In the genomic region with DNA sequence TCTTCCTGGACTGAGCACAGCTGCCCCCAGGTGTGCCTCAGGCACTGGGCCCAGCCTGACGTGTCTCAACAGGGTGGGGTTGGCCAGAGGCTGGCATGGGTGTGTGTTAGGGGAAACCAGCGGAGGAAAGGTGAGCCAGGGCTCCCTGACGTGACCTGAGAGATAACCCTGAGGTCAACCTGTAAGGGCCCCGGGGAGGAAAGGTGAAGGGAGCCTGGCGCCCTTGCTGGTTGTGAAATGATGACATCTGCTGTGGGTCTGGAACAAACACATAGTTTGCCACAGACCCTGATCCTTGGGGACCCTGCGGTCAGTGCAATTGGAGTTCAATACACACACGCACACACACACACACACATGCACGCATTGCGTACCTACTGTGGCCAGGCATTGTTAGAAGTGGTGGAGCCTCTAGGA, we compare ENCODE assay signal across 1 cellular context.
TF ChIP-seq lines count a peak whose summit lies in the region.

No MANE protein-coding gene starts in this region.

TF ChIP-seq in SK-N-SH, 30 proteins besides CTCF, POLR2A, EP300 and RAD21 (continued from another document):
- no peak for TF ChIP-seq NRF1 (IDR thresholded peaks at IDR 0.05; ENCODE audit: low read depth, low read length)
